In the genomic region with DNA sequence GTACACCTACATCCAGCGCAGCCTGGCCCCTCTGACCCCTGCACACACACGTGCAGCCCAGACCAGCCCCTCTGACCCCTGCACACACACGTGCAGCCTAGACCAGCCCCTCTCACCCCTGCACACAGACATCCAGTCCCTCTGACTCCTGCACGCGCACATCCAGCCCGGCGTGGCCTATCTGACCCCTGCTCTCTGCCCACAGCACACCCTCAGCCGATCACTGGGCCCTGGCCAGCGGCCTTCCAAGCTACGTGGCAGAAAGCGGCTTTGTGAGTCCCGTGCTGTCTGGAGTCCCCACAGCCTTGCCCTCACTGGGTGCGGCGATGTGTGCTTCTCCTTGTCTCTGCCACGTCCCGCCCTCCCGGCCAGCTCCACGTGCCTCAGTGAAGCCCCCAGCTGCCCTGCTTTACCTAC, we compare ENCODE assay signal across 1 cellular context.
A peak's percentile ranks its signal among the peaks of the same experiment; 100 is the strongest.
TF ChIP-seq lines count a peak whose summit lies in the region.

No MANE protein-coding gene starts in this region.

TF ChIP-seq in HepG2, 621 proteins besides CTCF, POLR2A, EP300 and RAD21 (continued from another document and continues in another):
- TF ChIP-seq ZNF407 (CRISPR knock-in tag; IDR thresholded peaks at IDR 0.05; ENCODE audit: not compliant biosample characterization), result no peak
- no peak for TF ChIP-seq BCL6 (CRISPR knock-in tag; IDR thresholded peaks at IDR 0.05)
- no peak for TF ChIP-seq ZNF543 (CRISPR knock-in tag; IDR thresholded peaks at IDR 0.05)
- TF ChIP-seq SALL1 (CRISPR knock-in tag; IDR thresholded peaks at IDR 0.05), result peak; percentile 49
- no peak for TF ChIP-seq MEIS2 (CRISPR knock-in tag; IDR thresholded peaks at IDR 0.05)
- no peak for TF ChIP-seq ZNF333 (CRISPR knock-in tag; IDR thresholded peaks at IDR 0.05; ENCODE audit: borderline replicate concordance)
- TF ChIP-seq PLRG1 (conservative IDR thresholded peaks at IDR 0.05), result no peak
- TF ChIP-seq ZZZ3 (CRISPR knock-in tag; IDR thresholded peaks at IDR 0.05; ENCODE audit: borderline replicate concordance), result no peak
- TF ChIP-seq NR2F6 (IDR thresholded peaks at IDR 0.05), result peak; percentile 39; the same call in 1 of the 2 replicates
- peak; percentile 75 for TF ChIP-seq NR2F6 (CRISPR knock-in tag; IDR thresholded peaks at IDR 0.05)
- no peak for TF ChIP-seq E2F1 (CRISPR knock-in tag; IDR thresholded peaks at IDR 0.05)
- no peak for TF ChIP-seq ATRX (CRISPR knock-in tag; IDR thresholded peaks at IDR 0.05; ENCODE audit: borderline replicate concordance)
- TF ChIP-seq EZH2 (conservative IDR thresholded peaks at IDR 0.05; ENCODE audit: low read depth, low read length), result no peak
- 0 out of 2 replicates have a peak, but pooled peaks have one; percentile 28 for TF ChIP-seq ZNF605 (CRISPR knock-in tag; IDR thresholded peaks at IDR 0.05)
- TF ChIP-seq, protein P1, sequence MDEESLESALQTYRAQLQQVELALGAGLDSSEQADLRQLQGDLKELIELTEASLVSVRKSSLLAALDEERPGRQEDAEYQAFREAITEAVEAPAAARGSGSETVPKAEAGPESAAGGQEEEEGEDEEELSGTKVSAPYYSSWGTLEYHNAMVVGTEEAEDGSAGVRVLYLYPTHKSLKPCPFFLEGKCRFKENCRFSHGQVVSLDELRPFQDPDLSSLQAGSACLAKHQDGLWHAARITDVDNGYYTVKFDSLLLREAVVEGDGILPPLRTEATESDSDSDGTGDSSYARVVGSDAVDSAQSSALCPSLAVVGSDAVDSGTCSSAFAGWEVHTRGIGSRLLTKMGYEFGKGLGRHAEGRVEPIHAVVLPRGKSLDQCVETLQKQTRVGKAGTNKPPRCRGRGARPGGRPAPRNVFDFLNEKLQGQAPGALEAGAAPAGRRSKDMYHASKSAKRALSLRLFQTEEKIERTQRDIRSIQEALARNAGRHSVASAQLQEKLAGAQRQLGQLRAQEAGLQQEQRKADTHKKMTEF (CRISPR knock-in tag; IDR thresholded peaks at IDR 0.05), result no peak
- no peak for TF ChIP-seq FOXP1 (IDR thresholded peaks at IDR 0.05)
- no peak for TF ChIP-seq FOXP1 (CRISPR knock-in tag; IDR thresholded peaks at IDR 0.05)
- TF ChIP-seq SNAI1 (CRISPR knock-in tag; IDR thresholded peaks at IDR 0.05; ENCODE audit: borderline replicate concordance), result no peak
- TF ChIP-seq NFRKB (IDR thresholded peaks at IDR 0.05), result no peak
- no peak for TF ChIP-seq ELK4 (CRISPR knock-in tag; IDR thresholded peaks at IDR 0.05; ENCODE audit: borderline replicate concordance)
- no peak for TF ChIP-seq ZNF160 (CRISPR knock-in tag; IDR thresholded peaks at IDR 0.05)
- TF ChIP-seq MNT (IDR thresholded peaks at IDR 0.05), result peak; percentile 65
- 0 out of 2 replicates have a peak, but pooled peaks have one; percentile 43 for TF ChIP-seq EED (CRISPR knock-in tag; IDR thresholded peaks at IDR 0.05)
- no peak for TF ChIP-seq NFATC3 (CRISPR knock-in tag; IDR thresholded peaks at IDR 0.05)
- TF ChIP-seq CBX2 (IDR thresholded peaks at IDR 0.05; ENCODE audit: low read depth, low read length), result no peak
- no peak for TF ChIP-seq CBX2 (CRISPR knock-in tag; IDR thresholded peaks at IDR 0.05; ENCODE audit: low read depth)
- no peak for TF ChIP-seq TFAP4 (IDR thresholded peaks at IDR 0.05; ENCODE audit: borderline replicate concordance, low read depth)
- TF ChIP-seq KAT8 (CRISPR knock-in tag; IDR thresholded peaks at IDR 0.05), result no peak
- no peak for TF ChIP-seq NFKB2 (CRISPR knock-in tag; IDR thresholded peaks at IDR 0.05; ENCODE audit: borderline replicate concordance)
- no peak for TF ChIP-seq ZFP1 (CRISPR knock-in tag; IDR thresholded peaks at IDR 0.05)
- 0 out of 2 replicates have a peak, but pooled peaks have one; percentile 39 for TF ChIP-seq MTA1 (CRISPR knock-in tag; IDR thresholded peaks at IDR 0.05; ENCODE audit: borderline replicate concordance)
- TF ChIP-seq, protein P2, sequence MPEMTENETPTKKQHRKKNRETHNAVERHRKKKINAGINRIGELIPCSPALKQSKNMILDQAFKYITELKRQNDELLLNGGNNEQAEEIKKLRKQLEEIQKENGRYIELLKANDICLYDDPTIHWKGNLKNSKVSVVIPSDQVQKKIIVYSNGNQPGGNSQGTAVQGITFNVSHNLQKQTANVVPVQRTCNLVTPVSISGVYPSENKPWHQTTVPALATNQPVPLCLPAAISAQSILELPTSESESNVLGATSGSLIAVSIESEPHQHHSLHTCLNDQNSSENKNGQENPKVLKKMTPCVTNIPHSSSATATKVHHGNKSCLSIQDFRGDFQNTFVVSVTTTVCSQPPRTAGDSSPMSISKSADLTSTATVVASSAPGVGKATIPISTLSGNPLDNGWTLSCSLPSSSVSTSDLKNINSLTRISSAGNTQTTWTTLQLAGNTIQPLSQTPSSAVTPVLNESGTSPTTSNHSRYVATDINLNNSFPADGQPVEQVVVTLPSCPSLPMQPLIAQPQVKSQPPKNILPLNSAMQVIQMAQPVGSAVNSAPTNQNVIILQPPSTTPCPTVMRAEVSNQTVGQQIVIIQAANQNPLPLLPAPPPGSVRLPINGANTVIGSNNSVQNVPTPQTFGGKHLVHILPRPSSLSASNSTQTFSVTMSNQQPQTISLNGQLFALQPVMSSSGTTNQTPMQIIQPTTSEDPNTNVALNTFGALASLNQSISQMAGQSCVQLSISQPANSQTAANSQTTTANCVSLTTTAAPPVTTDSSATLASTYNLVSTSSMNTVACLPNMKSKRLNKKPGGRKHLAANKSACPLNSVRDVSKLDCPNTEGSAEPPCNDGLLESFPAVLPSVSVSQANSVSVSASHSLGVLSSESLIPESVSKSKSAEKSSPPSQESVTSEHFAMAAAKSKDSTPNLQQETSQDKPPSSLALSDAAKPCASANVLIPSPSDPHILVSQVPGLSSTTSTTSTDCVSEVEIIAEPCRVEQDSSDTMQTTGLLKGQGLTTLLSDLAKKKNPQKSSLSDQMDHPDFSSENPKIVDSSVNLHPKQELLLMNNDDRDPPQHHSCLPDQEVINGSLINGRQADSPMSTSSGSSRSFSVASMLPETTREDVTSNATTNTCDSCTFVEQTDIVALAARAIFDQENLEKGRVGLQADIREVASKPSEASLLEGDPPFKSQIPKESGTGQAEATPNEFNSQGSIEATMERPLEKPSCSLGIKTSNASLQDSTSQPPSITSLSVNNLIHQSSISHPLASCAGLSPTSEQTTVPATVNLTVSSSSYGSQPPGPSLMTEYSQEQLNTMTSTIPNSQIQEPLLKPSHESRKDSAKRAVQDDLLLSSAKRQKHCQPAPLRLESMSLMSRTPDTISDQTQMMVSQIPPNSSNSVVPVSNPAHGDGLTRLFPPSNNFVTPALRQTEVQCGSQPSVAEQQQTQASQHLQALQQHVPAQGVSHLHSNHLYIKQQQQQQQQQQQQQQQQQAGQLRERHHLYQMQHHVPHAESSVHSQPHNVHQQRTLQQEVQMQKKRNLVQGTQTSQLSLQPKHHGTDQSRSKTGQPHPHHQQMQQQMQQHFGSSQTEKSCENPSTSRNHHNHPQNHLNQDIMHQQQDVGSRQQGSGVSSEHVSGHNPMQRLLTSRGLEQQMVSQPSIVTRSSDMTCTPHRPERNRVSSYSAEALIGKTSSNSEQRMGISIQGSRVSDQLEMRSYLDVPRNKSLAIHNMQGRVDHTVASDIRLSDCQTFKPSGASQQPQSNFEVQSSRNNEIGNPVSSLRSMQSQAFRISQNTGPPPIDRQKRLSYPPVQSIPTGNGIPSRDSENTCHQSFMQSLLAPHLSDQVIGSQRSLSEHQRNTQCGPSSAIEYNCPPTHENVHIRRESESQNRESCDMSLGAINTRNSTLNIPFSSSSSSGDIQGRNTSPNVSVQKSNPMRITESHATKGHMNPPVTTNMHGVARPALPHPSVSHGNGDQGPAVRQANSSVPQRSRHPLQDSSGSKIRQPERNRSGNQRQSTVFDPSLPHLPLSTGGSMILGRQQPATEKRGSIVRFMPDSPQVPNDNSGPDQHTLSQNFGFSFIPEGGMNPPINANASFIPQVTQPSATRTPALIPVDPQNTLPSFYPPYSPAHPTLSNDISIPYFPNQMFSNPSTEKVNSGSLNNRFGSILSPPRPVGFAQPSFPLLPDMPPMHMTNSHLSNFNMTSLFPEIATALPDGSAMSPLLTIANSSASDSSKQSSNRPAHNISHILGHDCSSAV (CRISPR knock-in tag; IDR thresholded peaks at IDR 0.05; ENCODE audit: borderline replicate concordance), result no peak
